ENCODE assay signal across 9 cellular contexts in the genomic region with DNA sequence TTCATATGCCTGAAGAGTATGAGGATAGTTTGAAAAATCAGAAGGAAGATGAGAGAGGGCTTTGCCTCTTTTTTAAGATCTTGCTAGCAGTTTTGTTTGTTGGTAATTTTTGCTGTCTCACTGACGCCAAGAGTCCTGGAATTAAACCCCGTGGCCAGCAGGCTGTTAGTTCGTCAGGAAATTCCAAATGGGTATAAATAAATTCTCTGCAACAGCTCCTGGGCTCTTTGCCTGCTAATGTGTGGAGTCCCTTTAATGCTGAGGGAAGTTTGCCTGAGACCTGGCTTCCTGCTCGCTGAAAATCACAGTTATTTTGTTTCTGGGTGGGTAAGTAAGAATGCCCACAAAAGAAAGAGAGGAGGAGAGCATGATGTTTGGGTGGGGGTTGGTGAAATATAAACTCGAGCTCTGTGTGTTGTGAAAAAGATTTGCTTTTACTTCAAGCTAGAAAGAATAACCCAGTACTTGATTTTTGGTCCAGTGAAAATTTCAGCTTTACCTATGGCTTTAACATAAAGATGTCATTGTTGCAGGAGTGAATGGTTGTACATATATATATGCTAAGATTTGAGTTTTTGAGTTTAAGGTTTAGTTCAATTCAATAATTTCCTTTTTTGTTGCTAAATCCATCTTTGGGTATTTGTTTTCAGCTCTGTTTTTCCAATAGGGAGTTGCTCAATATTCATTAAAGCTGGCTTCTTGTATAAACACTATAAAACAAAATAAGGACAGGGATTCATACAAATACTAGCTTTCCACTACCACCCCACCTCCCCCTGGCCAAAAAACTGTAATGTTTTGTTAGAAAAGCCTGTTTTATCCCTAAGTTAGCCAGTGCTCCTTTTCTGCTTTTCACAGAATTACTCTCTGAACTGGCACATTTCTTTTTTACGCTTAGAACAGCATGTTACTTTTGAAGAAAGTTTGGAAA.
DNase-seq lines count a peak whose midpoint lies in the region; ATAC-seq and TF ChIP-seq lines count a peak whose summit lies in the region.
"Had no signal": no experiment of that assay in that cellular context is flagged by ENCODE, and none has a peak within 500 bp of the region (broad histone marks: within the 10 kb centered on the region; RNA-seq: fewer than 3 reads in every experiment).

No MANE protein-coding gene starts in this region.

- WGBS in smooth muscle cell (ENCODE audit: low lambda C conversion rate): 18% methylated on average over 6 of the region's 6 CpGs

- H3K4me3 ChIP-seq in HFF-Myc (replicated peaks; ENCODE audit: low read depth, low read length) (peak overlapping the region; percentile 24), smooth muscle cell (peak overlapping the region; percentile 30)

- H2AFZ ChIP-seq in smooth muscle cell (ENCODE audit: low read depth): peak overlapping the region; percentile 88

- no peaks in the 10 kb centered on the region for H3K36me3 Mint-ChIP-seq in glutamatergic neuron (ENCODE audit: unreplicated experiment)

- peaks cover 21% of the 10 kb centered on the region for H3K4me1 Mint-ChIP-seq in glutamatergic neuron (ENCODE audit: low read depth, unreplicated experiment)

- no peaks in the 10 kb centered on the region for H4K20me1 ChIP-seq in smooth muscle cell (ENCODE audit: low read depth)

- peak overlapping the region; percentile 78 for H3K9ac ChIP-seq in smooth muscle cell (ENCODE audit: low read depth)

- no peak for TF ChIP-seq CTCF in HFF-Myc (IDR thresholded peaks at IDR 0.05; ENCODE audit: low read depth, low read length, missing control alignments)
- TF ChIP-seq CTCF in smooth muscle cell (IDR thresholded peaks at IDR 0.05; ENCODE audit: borderline replicate concordance, insufficient read depth, poor library complexity, severe bottlenecking): no peak
- TF ChIP-seq CTCF in glutamatergic neuron (IDR thresholded peaks at IDR 0.05; ENCODE audit: partially characterized antibody, unreplicated experiment): no peak

- H3K27ac Mint-ChIP-seq in glutamatergic neuron (ENCODE audit: unreplicated experiment): no peak overlapping the region

- no peaks in the 10 kb centered on the region for H3K9me3 ChIP-seq in smooth muscle cell (replicated peaks; ENCODE audit: low read depth)

- H3K27me3 ChIP-seq in smooth muscle cell (ENCODE audit: low read depth): no peaks in the 10 kb centered on the region

- no peaks in the 10 kb centered on the region for H3K79me2 ChIP-seq in smooth muscle cell (ENCODE audit: low read depth)

- H3F3A ChIP-seq in smooth muscle cell (ENCODE audit: low read depth): peaks cover 22% of the 10 kb centered on the region

- H3K27ac ChIP-seq in caudate nucleus (ENCODE audit: low read depth, low read length) (peak overlapping the region; percentile 98), smooth muscle cell (ENCODE audit: low read depth) (peak overlapping the region; percentile 95)

- no peak for ATAC-seq in HG02571 (IDR thresholded peaks at IDR 0.05; ENCODE audit: unreplicated experiment)

- DNase-seq in HFF-Myc (ENCODE audit: extremely low read depth, low read depth) (no peak), caudate nucleus (lab: John Stamatoyannopoulos, UW) (peak in 31 of 61 donors; percentile 29 to 88 (median 41)), left kidney (ENCODE audit: low read depth, low spot score) (peak; percentile 72), smooth muscle cell (lab: John Stamatoyannopoulos, UW; ENCODE audit: unreplicated experiment) (no peak), glutamatergic neuron (no peak), NCI-H510A (lab: John Stamatoyannopoulos, UW) (no peak)
- no peak for DNase-seq in stimulated activated CD4-positive, alpha-beta T cell treated with anti-CD3 and anti-CD28 coated beads, Interleukin-12 subunit alpha, Interleukin-12 subunit beta, amount 100 ng/mL, for 4 hours
- DNase-seq: NCI-H1436 treated with DMSO at 0.1 percent for 48 hours had no signal

- peaks cover 44% of the 10 kb centered on the region for H3K4me1 ChIP-seq in smooth muscle cell (ENCODE audit: low read depth)

- H3K36me3 ChIP-seq in smooth muscle cell (ENCODE audit: low read depth): no peaks in the 10 kb centered on the region

- H3K4me3 Mint-ChIP-seq in glutamatergic neuron (ENCODE audit: unreplicated experiment): no peak overlapping the region

- H3K4me2 ChIP-seq in smooth muscle cell: peak overlapping the region; percentile 79

- H3K27me3 Mint-ChIP-seq in glutamatergic neuron (ENCODE audit: unreplicated experiment): peaks cover 2% of the 10 kb centered on the region

- H3K9me3 Mint-ChIP-seq in glutamatergic neuron (ENCODE audit: unreplicated experiment): no peaks in the 10 kb centered on the region

Comparison
In these comparisons a context has a peak if more than half of its experiments do, and no peak if none do; other contexts are left out.
1. DNase-seq: peak in caudate nucleus (31 of 61) and left kidney (single experiment); none in HFF-Myc (single experiment), smooth muscle cell (single experiment), glutamatergic neuron (single experiment), NCI-H510A (single experiment) and stimulated activated CD4-positive, alpha-beta T cell treated with anti-CD3 and anti-CD28 coated beads, Interleukin-12 subunit alpha, Interleukin-12 subunit beta, amount 100 ng/mL, for 4 hours (single experiment).